26 cellular contexts compared by ENCODE assay signal in the genomic region with DNA sequence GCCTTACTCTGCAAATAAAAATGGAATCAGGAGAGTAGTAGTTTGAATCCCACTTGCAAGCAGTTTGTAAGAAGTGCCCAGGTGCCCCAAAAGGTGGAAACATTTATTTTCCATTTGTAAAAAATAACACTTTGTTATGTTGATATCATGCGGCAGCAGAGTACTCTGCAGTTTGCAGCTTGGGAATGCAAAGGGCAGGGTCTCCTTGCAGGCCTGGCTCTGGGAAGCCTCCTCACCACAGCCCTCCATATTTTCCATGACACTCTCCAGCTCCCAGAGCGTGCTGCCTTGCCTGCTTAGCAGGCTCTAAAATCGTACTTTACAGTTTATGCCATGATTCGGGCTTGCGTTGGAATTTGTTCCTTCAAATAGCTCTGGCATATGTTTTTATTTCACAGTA. TPM values are rescaled to one million over a fixed set of nuclear protein-coding genes. Genes with fewer than 3 reads are reported as not detected.
"Had no signal": no experiment of that assay in that cellular context is flagged by ENCODE, and none has a peak within 500 bp of the region (broad histone marks: within the 10 kb centered on the region; RNA-seq: fewer than 3 reads in every experiment).

No MANE protein-coding gene starts in this region.

- ATAC-seq: esophagus mucosa; heart right ventricle; left colon; left ventricle myocardium superior; natural killer cell; stimulated activated naive B cell treated with anti-CD40 and anti-IgM and Interleukin-4, amounts not matched to agents 10 μg/mL and 1 μg/mL and 100 μg/mL, for 72 hours; stimulated activated naive CD8-positive, alpha-beta T cell treated with anti-CD3 and anti-CD28 coated beads, Interleukin-15, amount 100 ng/mL, for 72 hours had no signal

- H3K4me3 ChIP-seq: heart right ventricle, ovary, right atrium auricular region, sigmoid colon, skin epidermis, testis, tibial nerve had no signal

- H3K4me1 ChIP-seq: heart right ventricle, right atrium auricular region, testis, tibial nerve had no signal

- DNase-seq: cortex of kidney; effector memory CD4-positive, alpha-beta T cell; heart right ventricle; hypothalamus; kidney; left colon; left ventricle myocardium superior; mammary epithelial cell; natural killer cell; ovary; sigmoid colon; stimulated activated CD4-positive, alpha-beta T cell treated with anti-CD3 and anti-CD28 coated beads, Interleukin-2, amount 100 ng/mL, for 24 hours; stimulated activated CD4-positive, alpha-beta T cell treated with anti-CD3 and anti-CD28 coated beads, Interleukin-4, amount 100 ng/mL, for 4 hours; stimulated activated naive B cell treated with anti-CD40 and anti-IgM and Interleukin-4, amounts not matched to agents 10 μg/mL and 1 μg/mL and 100 μg/mL, for 72 hours; stimulated activated naive CD8-positive, alpha-beta T cell treated with anti-CD3 and anti-CD28 coated beads, Interleukin-15, amount 100 ng/mL, for 72 hours; testis had no signal

- H3K36me3 ChIP-seq: heart right ventricle, ovary, right atrium auricular region, sigmoid colon, tibial nerve had no signal

- H3K27me3 ChIP-seq: ovary, right atrium auricular region, testis, tibial nerve had no signal

- H3K27ac ChIP-seq: heart right ventricle, ovary, right atrium auricular region, sigmoid colon, skin epidermis, testis, tibial nerve had no signal

- H3K9me3 ChIP-seq: heart right ventricle, ovary, right atrium auricular region, sigmoid colon, testis, tibial nerve had no signal

RNA-seq across cellular contexts. Expression of gene TUNAR, which starts 20.0 kb away (rescaled TPM):
- total RNA-seq: esophagus mucosa, fibroblast of lung, heart right ventricle, left colon, left ventricle myocardium superior, mammary epithelial cell, mucosa of gallbladder, myocyte, natural killer cell, posterior vena cava, right atrium auricular region, sigmoid colon, subcutaneous adipose tissue, tibial nerve, ureter had no signal
